2 cellular contexts compared by ENCODE assay signal in the genomic region with DNA sequence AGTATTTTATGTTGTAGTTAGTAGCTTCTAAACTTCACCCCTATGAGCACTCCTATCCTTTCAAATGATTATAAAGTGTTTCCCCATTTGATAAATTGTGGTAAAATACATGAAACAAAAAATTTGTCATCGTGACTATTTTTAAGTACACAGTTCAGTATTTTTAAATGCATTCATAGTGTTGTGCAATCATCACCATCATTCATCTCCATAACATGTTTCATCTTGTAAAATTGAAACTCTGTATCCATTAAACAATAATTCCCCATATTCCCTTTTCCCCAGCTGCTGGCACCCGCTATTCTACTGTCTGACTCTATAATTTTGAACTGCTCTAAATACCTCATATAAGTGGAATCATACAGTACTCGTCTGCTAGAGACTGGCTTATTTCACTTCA.
TF ChIP-seq lines count a peak whose summit lies in the region.

No MANE protein-coding gene starts in this region.

TF ChIP-seq in Ishikawa, 13 proteins besides CTCF, POLR2A, EP300 and RAD21 (continued from another document):
- no peak for TF ChIP-seq TAF1 (IDR thresholded peaks at IDR 0.05; ENCODE audit: low read depth)

TF ChIP-seq in SK-N-SH, 30 proteins besides CTCF, POLR2A, EP300 and RAD21 (continued from another document):
- TF ChIP-seq, protein P1, sequence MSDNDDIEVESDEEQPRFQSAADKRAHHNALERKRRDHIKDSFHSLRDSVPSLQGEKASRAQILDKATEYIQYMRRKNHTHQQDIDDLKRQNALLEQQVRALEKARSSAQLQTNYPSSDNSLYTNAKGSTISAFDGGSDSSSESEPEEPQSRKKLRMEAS (IDR thresholded peaks at IDR 0.05; ENCODE audit: low read depth), result no peak
- TF ChIP-seq MXI1 (IDR thresholded peaks at IDR 0.05; ENCODE audit: low read depth, low read length) (no peak), RFX5 (IDR thresholded peaks at IDR 0.05; ENCODE audit: low read length) (no peak), NFIC (IDR thresholded peaks at IDR 0.05; ENCODE audit: borderline replicate concordance) (no peak), TCF12 (IDR thresholded peaks at IDR 0.05) (no peak), GABPA (IDR thresholded peaks at IDR 0.05; ENCODE audit: low read depth) (no peak), FOXJ3 (CRISPR knock-in tag; IDR thresholded peaks at IDR 0.05) (no peak), TEAD4 (IDR thresholded peaks at IDR 0.05; ENCODE audit: borderline replicate concordance, insufficient read depth) (no peak), NRF1 (IDR thresholded peaks at IDR 0.05; ENCODE audit: low read depth, low read length) (no peak), CHD2 (IDR thresholded peaks at IDR 0.05; ENCODE audit: low read length, partially characterized antibody) (no peak), FOXM1 (IDR thresholded peaks at IDR 0.05; ENCODE audit: low read depth) (no peak), EZH2phosphoT487 (IDR thresholded peaks at IDR 0.05; ENCODE audit: borderline replicate concordance, low read depth) (no peak), GATA2 (CRISPR knock-in tag; IDR thresholded peaks at IDR 0.05) (no peak), FOSL2 (IDR thresholded peaks at IDR 0.05; ENCODE audit: borderline replicate concordance, low read depth) (no peak), RCOR1 (IDR thresholded peaks at IDR 0.05; ENCODE audit: low read length) (no peak)
- TF ChIP-seq, protein P2, sequence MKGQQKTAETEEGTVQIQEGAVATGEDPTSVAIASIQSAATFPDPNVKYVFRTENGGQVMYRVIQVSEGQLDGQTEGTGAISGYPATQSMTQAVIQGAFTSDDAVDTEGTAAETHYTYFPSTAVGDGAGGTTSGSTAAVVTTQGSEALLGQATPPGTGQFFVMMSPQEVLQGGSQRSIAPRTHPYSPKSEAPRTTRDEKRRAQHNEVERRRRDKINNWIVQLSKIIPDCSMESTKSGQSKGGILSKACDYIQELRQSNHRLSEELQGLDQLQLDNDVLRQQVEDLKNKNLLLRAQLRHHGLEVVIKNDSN (IDR thresholded peaks at IDR 0.05; ENCODE audit: borderline replicate concordance, low read depth), result no peak
- TF ChIP-seq, protein P3, sequence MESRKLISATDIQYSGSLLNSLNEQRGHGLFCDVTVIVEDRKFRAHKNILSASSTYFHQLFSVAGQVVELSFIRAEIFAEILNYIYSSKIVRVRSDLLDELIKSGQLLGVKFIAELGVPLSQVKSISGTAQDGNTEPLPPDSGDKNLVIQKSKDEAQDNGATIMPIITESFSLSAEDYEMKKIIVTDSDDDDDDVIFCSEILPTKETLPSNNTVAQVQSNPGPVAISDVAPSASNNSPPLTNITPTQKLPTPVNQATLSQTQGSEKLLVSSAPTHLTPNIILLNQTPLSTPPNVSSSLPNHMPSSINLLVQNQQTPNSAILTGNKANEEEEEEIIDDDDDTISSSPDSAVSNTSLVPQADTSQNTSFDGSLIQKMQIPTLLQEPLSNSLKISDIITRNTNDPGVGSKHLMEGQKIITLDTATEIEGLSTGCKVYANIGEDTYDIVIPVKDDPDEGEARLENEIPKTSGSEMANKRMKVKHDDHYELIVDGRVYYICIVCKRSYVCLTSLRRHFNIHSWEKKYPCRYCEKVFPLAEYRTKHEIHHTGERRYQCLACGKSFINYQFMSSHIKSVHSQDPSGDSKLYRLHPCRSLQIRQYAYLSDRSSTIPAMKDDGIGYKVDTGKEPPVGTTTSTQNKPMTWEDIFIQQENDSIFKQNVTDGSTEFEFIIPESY (IDR thresholded peaks at IDR 0.05; ENCODE audit: borderline replicate concordance, low read depth), result no peak
- TF ChIP-seq, protein P4, sequence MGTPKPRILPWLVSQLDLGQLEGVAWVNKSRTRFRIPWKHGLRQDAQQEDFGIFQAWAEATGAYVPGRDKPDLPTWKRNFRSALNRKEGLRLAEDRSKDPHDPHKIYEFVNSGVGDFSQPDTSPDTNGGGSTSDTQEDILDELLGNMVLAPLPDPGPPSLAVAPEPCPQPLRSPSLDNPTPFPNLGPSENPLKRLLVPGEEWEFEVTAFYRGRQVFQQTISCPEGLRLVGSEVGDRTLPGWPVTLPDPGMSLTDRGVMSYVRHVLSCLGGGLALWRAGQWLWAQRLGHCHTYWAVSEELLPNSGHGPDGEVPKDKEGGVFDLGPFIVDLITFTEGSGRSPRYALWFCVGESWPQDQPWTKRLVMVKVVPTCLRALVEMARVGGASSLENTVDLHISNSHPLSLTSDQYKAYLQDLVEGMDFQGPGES (IDR thresholded peaks at IDR 0.05; ENCODE audit: low read depth, low read length), result no peak
- TF ChIP-seq, protein P5, sequence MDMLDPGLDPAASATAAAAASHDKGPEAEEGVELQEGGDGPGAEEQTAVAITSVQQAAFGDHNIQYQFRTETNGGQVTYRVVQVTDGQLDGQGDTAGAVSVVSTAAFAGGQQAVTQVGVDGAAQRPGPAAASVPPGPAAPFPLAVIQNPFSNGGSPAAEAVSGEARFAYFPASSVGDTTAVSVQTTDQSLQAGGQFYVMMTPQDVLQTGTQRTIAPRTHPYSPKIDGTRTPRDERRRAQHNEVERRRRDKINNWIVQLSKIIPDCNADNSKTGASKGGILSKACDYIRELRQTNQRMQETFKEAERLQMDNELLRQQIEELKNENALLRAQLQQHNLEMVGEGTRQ (IDR thresholded peaks at IDR 0.05; ENCODE audit: borderline replicate concordance, low read depth, low read length), result no peak
